Comparison of ENCODE assay signal across 12 cellular contexts in genomic region chr3:14122301-14122700, GRCh38. TPM values are rescaled to one million over a fixed set of nuclear protein-coding genes. Genes with fewer than 3 reads are reported as not detected.
DNase-seq lines count a peak whose midpoint lies in the region; ATAC-seq and TF ChIP-seq lines count a peak whose summit lies in the region.
"Had no signal": no experiment of that assay in that cellular context is flagged by ENCODE, and none has a peak within 500 bp of the region (broad histone marks: within the 10 kb centered on the region; RNA-seq: fewer than 3 reads in every experiment).

No MANE protein-coding gene starts in this region.

- H3K9ac ChIP-seq in MM.1S (ENCODE audit: low read length) = peak overlapping the region; percentile 96

- intact Hi-C loops in sciatic nerve (cut with DNase I) = no loop called here

- peak; percentile 4 for DNase-seq in T-helper 2 cell treated with Interferon-gamma antibody and Interleukin-4, amounts not matched to agents 5 μg/mL and 100 μg/mL, for 36 hours (ENCODE audit: low spot score)
- DNase-seq in T-helper 2 cell = no peak
- DNase-seq in MM.1S = peak; percentile 94
- no peak for DNase-seq in activated naive CD8-positive, alpha-beta T cell treated with anti-CD3 and anti-CD28 coated beads, Interleukin-2, amount 50 U/mL, for 24 hours
- no peak for DNase-seq in nephron progenitor cell
- DNase-seq in sciatic nerve (ENCODE audit: low spot score) = no peak
- DNase-seq: activated effector memory CD4-positive, alpha-beta T cell treated with anti-CD3 and anti-CD28 coated beads, Interleukin-2, amount 50 U/mL, for 16 hours; EL; thyroid gland had no signal

- H2AFZ ChIP-seq in MM.1S (ENCODE audit: low read length) = no peak overlapping the region

- H3K4me2 ChIP-seq in MM.1S (ENCODE audit: low read depth, low read length) = peak overlapping the region; percentile 98

- no peaks in the 10 kb centered on the region for H3K9me3 Mint-ChIP-seq in T-helper 2 cell treated with Interferon-gamma antibody and Interleukin-4, amounts not matched to agents 5 μg/mL and 100 μg/mL, for 36 hours
- no peaks in the 10 kb centered on the region for H3K9me3 Mint-ChIP-seq in activated naive CD8-positive, alpha-beta T cell treated with anti-CD3 and anti-CD28 coated beads, Interleukin-2, amount 50 U/mL, for 24 hours
- H3K9me3 Mint-ChIP-seq in nephron progenitor cell = no peaks in the 10 kb centered on the region

- H3K27ac Mint-ChIP-seq in T-helper 2 cell treated with Interferon-gamma antibody and Interleukin-4, amounts not matched to agents 5 μg/mL and 100 μg/mL, for 36 hours = peak overlapping the region; percentile 69
- peak overlapping the region; percentile 67 for H3K27ac Mint-ChIP-seq in activated naive CD8-positive, alpha-beta T cell treated with anti-CD3 and anti-CD28 coated beads, Interleukin-2, amount 50 U/mL, for 24 hours
- H3K27ac Mint-ChIP-seq in nephron progenitor cell = no peak overlapping the region

- no peaks in the 10 kb centered on the region for H3K27me3 ChIP-seq in MM.1S (replicated peaks; ENCODE audit: insufficient read depth, low read length)
- H3K27me3 ChIP-seq: thyroid gland had no signal

- H3K9me3 ChIP-seq in MM.1S (replicated peaks; ENCODE audit: insufficient read depth, low read length) = no peaks in the 10 kb centered on the region
- H3K9me3 ChIP-seq: A549, thyroid gland had no signal

- H3K27me3 Mint-ChIP-seq in T-helper 2 cell treated with Interferon-gamma antibody and Interleukin-4, amounts not matched to agents 5 μg/mL and 100 μg/mL, for 36 hours (ENCODE audit: low read depth) = no peaks in the 10 kb centered on the region
- H3K27me3 Mint-ChIP-seq in activated naive CD8-positive, alpha-beta T cell treated with anti-CD3 and anti-CD28 coated beads, Interleukin-2, amount 50 U/mL, for 24 hours = no peaks in the 10 kb centered on the region
- H3K27me3 Mint-ChIP-seq in nephron progenitor cell (ENCODE audit: low read depth, poor library complexity) = peaks cover 4% of the 10 kb centered on the region

- H3K36me3 ChIP-seq in MM.1S (replicated peaks; ENCODE audit: insufficient read depth, low read length) = no peaks in the 10 kb centered on the region
- H3K36me3 ChIP-seq: thyroid gland had no signal

- H3F3A ChIP-seq in MM.1S (ENCODE audit: insufficient read depth, low read length) = peaks cover 54% of the 10 kb centered on the region

- H3K4me1 ChIP-seq in MM.1S (ENCODE audit: low read length) = peaks cover 60% of the 10 kb centered on the region

- peaks cover 74% of the 10 kb centered on the region for H3K79me2 ChIP-seq in MM.1S (ENCODE audit: low read length)

- no peaks in the 10 kb centered on the region for H3K9me2 ChIP-seq in MM.1S (replicated peaks; ENCODE audit: insufficient read depth, low read length)

- H3K27ac ChIP-seq in MM.1S (ENCODE audit: low read length) = peak overlapping the region; percentile 99
- H3K27ac ChIP-seq: thyroid gland had no signal

- peak overlapping the region; percentile 59 for H3K4me3 Mint-ChIP-seq in T-helper 2 cell treated with Interferon-gamma antibody and Interleukin-4, amounts not matched to agents 5 μg/mL and 100 μg/mL, for 36 hours
- peak overlapping the region; percentile 94 for H3K4me3 Mint-ChIP-seq in activated naive CD8-positive, alpha-beta T cell treated with anti-CD3 and anti-CD28 coated beads, Interleukin-2, amount 50 U/mL, for 24 hours
- peak overlapping the region; percentile 100 for H3K4me3 Mint-ChIP-seq in nephron progenitor cell

- no peak for TF ChIP-seq CTCF in MM.1S (IDR thresholded peaks at IDR 0.05; ENCODE audit: low read length)
- no peak for TF ChIP-seq CTCF in nephron progenitor cell (IDR thresholded peaks at IDR 0.05)

- no peaks in the 10 kb centered on the region for H4K20me1 ChIP-seq in MM.1S (ENCODE audit: insufficient read depth, low read length)

- ATAC-seq in activated naive CD8-positive, alpha-beta T cell treated with anti-CD3 and anti-CD28 coated beads, Interleukin-2, amount 50 U/mL, for 24 hours = no peak
- ATAC-seq in sciatic nerve = no peak
- ATAC-seq in HG02870 (IDR thresholded peaks at IDR 0.05; ENCODE audit: unreplicated experiment) = no peak
- no peak for ATAC-seq in GM18868 (IDR thresholded peaks at IDR 0.05; ENCODE audit: unreplicated experiment)
- ATAC-seq: A549 had no signal

- peaks cover 30% of the 10 kb centered on the region for H3K4me1 Mint-ChIP-seq in T-helper 2 cell treated with Interferon-gamma antibody and Interleukin-4, amounts not matched to agents 5 μg/mL and 100 μg/mL, for 36 hours (ENCODE audit: low read depth)
- peaks cover 51% of the 10 kb centered on the region for H3K4me1 Mint-ChIP-seq in activated naive CD8-positive, alpha-beta T cell treated with anti-CD3 and anti-CD28 coated beads, Interleukin-2, amount 50 U/mL, for 24 hours
- H3K4me1 Mint-ChIP-seq in nephron progenitor cell = peaks cover 40% of the 10 kb centered on the region

- peaks cover 15% of the 10 kb centered on the region for H3K36me3 Mint-ChIP-seq in T-helper 2 cell treated with Interferon-gamma antibody and Interleukin-4, amounts not matched to agents 5 μg/mL and 100 μg/mL, for 36 hours (ENCODE audit: low read depth)
- peaks cover 39% of the 10 kb centered on the region for H3K36me3 Mint-ChIP-seq in activated naive CD8-positive, alpha-beta T cell treated with anti-CD3 and anti-CD28 coated beads, Interleukin-2, amount 50 U/mL, for 24 hours (ENCODE audit: low read depth)
- peaks cover 30% of the 10 kb centered on the region for H3K36me3 Mint-ChIP-seq in nephron progenitor cell (ENCODE audit: low read depth)

- peak overlapping the region; percentile 98 for H3K4me3 ChIP-seq in MM.1S (ENCODE audit: low read length)
- H3K4me3 ChIP-seq: A549, thyroid gland had no signal

RNA-seq across cellular contexts. Expression of gene CHCHD4, which starts 2.4 kb away (rescaled TPM):
- 11.1 TPM for total RNA-seq in sciatic nerve

RNA-seq across cellular contexts. Expression of gene TMEM43, which starts 2.6 kb away (rescaled TPM):
- 67.7 TPM for total RNA-seq in sciatic nerve

RNA-seq across cellular contexts. Expression of gene XPC, which starts 56.1 kb away (rescaled TPM):
- 54.2 TPM for total RNA-seq in sciatic nerve

RNA-seq across cellular contexts. Expression of gene LSM3, which starts 56.3 kb away (rescaled TPM):
- total RNA-seq in sciatic nerve = 8.9 TPM

Comparison
In these comparisons a context has a peak if more than half of its experiments do, and no peak if none do; other contexts are left out.
1. DNase-seq: peak in T-helper 2 cell treated with Interferon-gamma antibody and Interleukin-4, amounts not matched to agents 5 μg/mL and 100 μg/mL, for 36 hours (single experiment) and MM.1S (single experiment); none in T-helper 2 cell (0 of 5), activated naive CD8-positive, alpha-beta T cell treated with anti-CD3 and anti-CD28 coated beads, Interleukin-2, amount 50 U/mL, for 24 hours (single experiment), nephron progenitor cell (single experiment) and sciatic nerve (single experiment).
2. Peak in every context shown above with its lines, with median percentiles within 50 percentile points of each other: H3K4me3 Mint-ChIP-seq.